ENCODE assay signal across 8 cellular contexts in the genomic region with DNA sequence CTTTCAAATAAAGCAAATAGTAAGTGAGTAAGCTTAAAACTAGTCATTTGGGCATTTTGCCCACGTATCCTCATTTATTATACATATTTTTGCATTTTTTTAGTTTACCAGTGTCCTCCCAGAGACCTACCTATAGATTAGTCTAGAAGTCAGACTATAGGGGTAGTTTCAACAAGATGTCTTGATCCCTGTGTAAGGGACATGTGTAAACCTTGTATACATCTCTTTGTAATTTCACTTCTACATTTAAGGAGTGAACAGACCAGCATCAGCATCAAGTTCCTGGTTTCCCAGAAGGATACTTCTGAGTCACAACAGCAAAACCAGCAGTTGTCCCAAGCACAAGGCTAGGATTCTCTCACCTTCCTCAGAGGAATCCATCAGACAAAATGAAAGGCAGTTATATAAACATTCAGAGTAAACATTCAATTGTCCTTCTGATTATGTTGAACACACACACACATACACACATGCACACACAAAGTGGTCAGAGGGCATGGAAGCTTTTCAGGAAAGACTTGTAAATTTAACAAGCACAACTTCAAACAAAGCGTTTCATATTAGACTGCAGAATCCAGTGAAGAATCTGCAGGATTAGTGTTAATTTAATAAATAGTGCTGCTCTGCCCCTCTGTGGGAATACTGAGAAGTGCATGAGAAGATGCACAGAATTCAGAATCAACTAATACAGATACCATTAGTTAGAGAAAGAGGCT. TPM values are rescaled to one million over a fixed set of nuclear protein-coding genes. Genes with fewer than 3 reads are reported as not detected.
DNase-seq lines count a peak whose midpoint lies in the region; ATAC-seq and TF ChIP-seq lines count a peak whose summit lies in the region.

No MANE protein-coding gene starts in this region.

- H3K4me2 ChIP-seq in OCI-LY3 (ENCODE audit: low read length) (peak overlapping the region; percentile 10; the same call in 1 of the 2 replicates), mammary epithelial cell (ENCODE audit: insufficient read depth, low read depth, low read length) (no peak overlapping the region)

- H3K9me3 ChIP-seq in OCI-LY3 (ENCODE audit: insufficient read depth, low read length): no peaks in the 10 kb centered on the region
- H3K9me3 ChIP-seq in mammary epithelial cell (replicated peaks; ENCODE audit: insufficient read depth, low read length): no peaks in the 10 kb centered on the region
- H3K9me3 ChIP-seq in suprapubic skin: no peaks in the 10 kb centered on the region

- intact Hi-C loops in mammary epithelial cell (cut with micrococcal nuclease): loop anchor here (1.0 to 10.0 kb wide), 7 partner anchors 238 to 1339 kb away; a partner anchor contains a TSS

- H3K4me3 ChIP-seq in OCI-LY3 (ENCODE audit: low read length) (no peak overlapping the region), mammary epithelial cell (replicated peaks in 1 of 3; ENCODE audit: insufficient read depth in 1 of 3, low read depth in 2 of 3, low read length in 3 of 3) (no peak overlapping the region), suprapubic skin (no peak overlapping the region)

- dilution Hi-C loops in mammary epithelial cell (cut with HindIII; ENCODE audit: low sequenced_read_pairs): no loop called here

- peaks cover 9% of the 10 kb centered on the region; the same call in 1 of the 2 replicates for H3K4me1 ChIP-seq in OCI-LY3 (ENCODE audit: low read length)
- no peaks in the 10 kb centered on the region for H3K4me1 ChIP-seq in mammary epithelial cell (ENCODE audit: insufficient read depth, low read length)
- no peaks in the 10 kb centered on the region for H3K4me1 ChIP-seq in suprapubic skin

- H3K36me3 ChIP-seq in OCI-LY3 (replicated peaks; ENCODE audit: low read depth, low read length): no peaks in the 10 kb centered on the region
- no peaks in the 10 kb centered on the region for H3K36me3 ChIP-seq in mammary epithelial cell (ENCODE audit: insufficient read depth, low read length)
- no peaks in the 10 kb centered on the region for H3K36me3 ChIP-seq in suprapubic skin

- in situ Hi-C loops in mammary epithelial cell (cut with MboI; ENCODE audit: low sequenced_read_pairs in 2 of 2): loop anchor here (25.0 kb wide), 2 partner anchors 247 to 997 kb away; no protein-coding TSS in a partner anchor

- TF ChIP-seq POLR2A in suprapubic skin (IDR thresholded peaks at IDR 0.05): no peak

- H4K20me1 ChIP-seq in OCI-LY3 (ENCODE audit: insufficient read depth, low read length): no peaks in the 10 kb centered on the region
- no peaks in the 10 kb centered on the region for H4K20me1 ChIP-seq in mammary epithelial cell (ENCODE audit: insufficient read depth, low read length)

- no peak for TF ChIP-seq EP300 in suprapubic skin (IDR thresholded peaks at IDR 0.05)

- DNase-seq in NCI-H2171 treated with DMSO at 0.1 percent for 48 hours (lab: John Stamatoyannopoulos, UW) (peak; percentile 16), NCI-H2171 (lab: John Stamatoyannopoulos, UW) (no peak), mammary epithelial cell (peak; percentile 34), kidney glomerular epithelial cell (lab: John Stamatoyannopoulos, UW) (peak; percentile 65), suprapubic skin (ENCODE audit: low spot score in 2 of 2) (no peak)

- H3K9ac ChIP-seq in OCI-LY3 (ENCODE audit: low read length): no peak overlapping the region
- no peak overlapping the region for H3K9ac ChIP-seq in mammary epithelial cell (ENCODE audit: insufficient read depth, low read length)

- no peak overlapping the region for H3K27ac ChIP-seq in OCI-LY3 (ENCODE audit: low read length)
- H3K27ac ChIP-seq in mammary epithelial cell (ENCODE audit: insufficient read depth, low read depth, low read length): no peak overlapping the region
- no peak overlapping the region for H3K27ac ChIP-seq in suprapubic skin

- ATAC-seq in GM19438 (IDR thresholded peaks at IDR 0.05; ENCODE audit: low read depth, unreplicated experiment) (peak; percentile 67), HG03354 (IDR thresholded peaks at IDR 0.05; ENCODE audit: poor library complexity, severe bottlenecking, unreplicated experiment) (peak; percentile 91)

- TF ChIP-seq CTCF in OCI-LY3 (IDR thresholded peaks at IDR 0.05; ENCODE audit: low read depth, low read length) (peak; percentile 69), mammary epithelial cell (conservative IDR thresholded peaks at IDR 0.05 in 1 of 2, IDR thresholded peaks at IDR 0.05 in 1 of 2; ENCODE audit: extremely low read depth in 1 of 2, insufficient read depth in 1 of 2, low read depth in 1 of 2, low read length in 2 of 2) (peak; percentile 74 to 79), suprapubic skin (IDR thresholded peaks at IDR 0.05) (peak; percentile 57 to 68)

- no TSS peak for BruUV-seq in mammary epithelial cell (replicated peaks; lab: Mats Ljungman, UMichigan)

- 0% methylated on average over 2 of the region's 2 CpGs for WGBS in mammary epithelial cell (ENCODE audit: low coverage, missing lambda C conversion rate)
- WGBS in suprapubic skin: 28% methylated on average over 2 of the region's 2 CpGs

- H3K27me3 ChIP-seq in OCI-LY3 (ENCODE audit: low read depth, low read length) (no peaks in the 10 kb centered on the region), mammary epithelial cell (ENCODE audit: insufficient read depth, low read length) (peaks cover 2% of the 10 kb centered on the region), suprapubic skin (no peaks in the 10 kb centered on the region)

- H3K79me2 ChIP-seq in OCI-LY3 (ENCODE audit: low read length) (no peaks in the 10 kb centered on the region), mammary epithelial cell (ENCODE audit: insufficient read depth, low read length) (no peaks in the 10 kb centered on the region)

- CTCF ChIA-PET in mammary epithelial cell (lab: Charles Lee; ENCODE audit: low non-redundant PET): interaction anchor here (0.6 kb wide), 1 partner anchor 993 kb away, joined by 5 read pairs; no protein-coding TSS in a partner anchor

- H2AFZ ChIP-seq in OCI-LY3 (ENCODE audit: low read depth, low read length): no peak overlapping the region
- no peak overlapping the region for H2AFZ ChIP-seq in mammary epithelial cell (ENCODE audit: low read depth, low read length)

RNA-seq across cellular contexts. Expression of a gene that starts 55.4 kb away (rescaled TPM):
- total RNA-seq in mammary epithelial cell: 100 to 1,000 TPM; 167 to 273 TPM
- polyA plus RNA-seq in mammary epithelial cell: 478 TPM
- 74.0 TPM for polyA minus RNA-seq in mammary epithelial cell
- total RNA-seq in suprapubic skin: 100 to 1,000 TPM; 150 to 239 (median 206) TPM

Comparison
In these comparisons a context has a peak if more than half of its experiments do, and no peak if none do; other contexts are left out.
1. DNase-seq: peak in NCI-H2171 treated with DMSO at 0.1 percent for 48 hours (single experiment), mammary epithelial cell (single experiment) and kidney glomerular epithelial cell (single experiment); none in NCI-H2171 (single experiment) and suprapubic skin (0 of 2).
2. Peak in every context shown above with its lines, with median percentiles within 50 percentile points of each other: CTCF ChIP-seq.